ENCODE assay signal across 28 cellular contexts in the genomic region with DNA sequence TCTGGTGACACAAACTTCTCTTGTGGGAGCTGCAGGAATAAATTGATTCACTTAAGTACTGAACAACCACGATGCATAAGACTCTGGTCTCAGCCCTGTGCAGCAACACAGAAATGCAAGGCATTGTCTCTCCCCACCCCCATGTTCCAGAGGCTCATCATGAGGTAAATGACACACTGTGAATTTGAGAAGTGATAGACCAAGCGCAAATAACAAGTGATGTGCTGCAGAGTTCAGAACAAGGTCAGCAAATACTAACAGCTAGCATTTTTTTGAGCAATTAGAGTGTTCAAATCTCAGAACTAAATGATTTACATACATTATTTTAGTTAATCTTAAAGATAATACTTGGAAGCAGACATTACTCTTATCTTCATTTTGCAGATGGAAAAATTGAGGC.
"Had no signal": no experiment of that assay in that cellular context is flagged by ENCODE, and none has a peak within 500 bp of the region (broad histone marks: within the 10 kb centered on the region; RNA-seq: fewer than 3 reads in every experiment).

No MANE protein-coding gene starts in this region.

- H3K36me3 ChIP-seq: ascending aorta, breast epithelium, cardiac muscle cell, colonic mucosa, esophagus squamous epithelium, gastroesophageal sphincter had no signal

- H3K27me3 ChIP-seq: ascending aorta, breast epithelium, cardiac muscle cell, colonic mucosa, esophagus squamous epithelium, gastroesophageal sphincter had no signal

- H3K9me3 ChIP-seq: ascending aorta, breast epithelium, colonic mucosa, esophagus squamous epithelium, gastroesophageal sphincter had no signal

- H3K4me3 ChIP-seq: ascending aorta, breast epithelium, cardiac muscle cell, colonic mucosa, esophagus squamous epithelium, gastroesophageal sphincter had no signal

- DNase-seq: activated CD4-positive, alpha-beta memory T cell treated with anti-CD3 and anti-CD28 coated beads for 36 hours; activated CD4-positive, alpha-beta T cell treated with anti-CD3 and anti-CD28 coated beads for 36 hours; activated CD4-positive, alpha-beta T cell treated with anti-CD3 and anti-CD28 coated beads, Interleukin-2, amount 10 ng/mL, durations not matched to agents 24 days and 14 days; activated CD4-positive, CD25-positive, alpha-beta regulatory T cell; activated CD4-positive, CD25-positive, alpha-beta regulatory T cell treated with anti-CD3 and anti-CD28 coated beads, Interleukin-2, amount 50 U/mL, for 72 hours; activated CD8-positive, alpha-beta memory T cell treated with anti-CD3 and anti-CD28 coated beads, Interleukin-2, amount 10 ng/mL, durations not matched to agents 7 days and 5 days; activated CD8-positive, alpha-beta memory T cell treated with anti-CD3 and anti-CD28 coated beads, Interleukin-2, amount 50 U/mL, for 4 hours; activated CD8-positive, alpha-beta T cell treated with anti-CD3 and anti-CD28 coated beads, Interleukin-2, amount 10 ng/mL, durations not matched to agents 7 days and 5 days; activated effector memory CD4-positive, alpha-beta T cell treated with anti-CD3 and anti-CD28 coated beads, Interleukin-2, amount 50 U/mL, for 16 hours; activated naive CD4-positive, alpha-beta T cell treated with anti-CD3 and anti-CD28 coated beads for 36 hours; activated naive CD8-positive, alpha-beta T cell treated with anti-CD3 and anti-CD28 coated beads, Interleukin-2, amount 10 ng/mL, durations not matched to agents 7 days and 5 days; activated T-cell treated with anti-CD3 and anti-CD28 coated beads, Interleukin-2, amount 50 U/mL, for 1 hour; activated T-cell treated with anti-CD3 and anti-CD28 coated beads, Interleukin-2, amount 50 U/mL, for 48 hours; central memory CD4-positive, alpha-beta T cell; cerebellar nuclear complex; colonic mucosa; effector CD8-positive, alpha-beta T cell; esophagus squamous epithelium; foreskin melanocyte; T-helper 2 cell had no signal

- H3K4me1 ChIP-seq: ascending aorta, breast epithelium, colonic mucosa, esophagus squamous epithelium, gastroesophageal sphincter had no signal

- FAIRE-seq: endometrium, endothelial cell of umbilical vein had no signal

- ATAC-seq: activated CD4-positive, alpha-beta T cell treated with anti-CD3 and anti-CD28 coated beads for 36 hours; activated CD8-positive, alpha-beta memory T cell treated with anti-CD3 and anti-CD28 coated beads, Interleukin-2, amount 10 ng/mL, durations not matched to agents 7 days and 5 days; activated CD8-positive, alpha-beta T cell treated with anti-CD3 and anti-CD28 coated beads, Interleukin-2, amount 10 ng/mL, durations not matched to agents 7 days and 5 days; activated naive CD4-positive, alpha-beta T cell treated with anti-CD3 and anti-CD28 coated beads, Interleukin-2, amount 50 U/mL, for 72 hours; gastroesophageal sphincter had no signal

- H3K27ac ChIP-seq: ascending aorta, breast epithelium, cardiac muscle cell, colonic mucosa, epithelial cell of prostate, esophagus squamous epithelium, gastroesophageal sphincter had no signal
